In the genomic region with DNA sequence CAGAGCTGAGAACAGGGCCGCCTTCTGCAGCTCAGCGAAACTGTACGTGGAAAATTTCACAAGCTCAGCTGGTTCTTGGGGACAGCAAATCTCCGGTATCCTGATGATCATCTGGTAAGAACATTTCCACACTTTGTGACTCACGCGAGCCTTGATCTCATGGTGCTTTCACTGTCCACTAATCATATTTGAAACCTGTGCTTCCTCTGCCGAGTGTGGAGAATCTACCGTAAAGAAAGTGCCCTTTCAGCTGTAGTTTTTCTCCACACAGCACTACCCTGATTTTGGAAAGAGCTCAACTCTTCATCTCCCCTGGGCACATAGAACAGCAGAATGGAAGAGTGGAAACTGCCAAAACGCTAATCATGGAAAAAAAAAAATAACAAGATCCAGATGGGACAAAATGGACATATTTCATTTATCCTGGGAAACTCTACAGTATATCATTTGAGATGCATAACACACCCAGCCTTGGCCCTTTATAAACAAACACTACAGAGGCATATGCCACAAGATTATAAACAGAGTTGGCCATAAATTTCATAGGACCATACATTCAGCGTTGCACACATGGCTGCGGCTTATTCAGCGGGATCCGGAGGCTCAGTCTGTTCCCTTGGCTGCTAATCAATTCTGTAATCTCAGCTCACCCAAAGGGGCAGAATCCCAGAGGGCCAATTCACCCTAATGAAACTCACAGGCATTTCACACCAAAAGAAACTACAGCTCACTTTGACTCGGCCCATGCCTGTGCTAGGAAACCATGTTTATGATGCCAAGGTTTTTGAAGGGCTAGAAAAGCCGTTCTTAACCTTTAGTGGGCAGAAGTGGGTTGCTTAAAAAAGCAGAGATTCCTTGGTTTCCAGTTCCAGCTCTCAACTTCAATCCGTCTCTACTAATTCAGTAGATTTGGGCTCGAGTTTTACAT, we compare ENCODE assay signal across 14 cellular contexts.
A peak's percentile ranks its signal among the peaks of the same experiment; 100 is the strongest.
DNase-seq lines count a peak whose midpoint lies in the region; ATAC-seq and TF ChIP-seq lines count a peak whose summit lies in the region.
"Had no signal": no experiment of that assay in that cellular context is flagged by ENCODE, and none has a peak within 500 bp of the region (broad histone marks: within the 10 kb centered on the region; RNA-seq: fewer than 3 reads in every experiment).

No MANE protein-coding gene starts in this region.

- H3K9me3 Mint-ChIP-seq in CD14-positive monocyte, result peaks cover 0 to 11% (median 3%) of the 10 kb centered on the region in 7 donors
- H3K9me3 Mint-ChIP-seq: activated CD4-positive, alpha-beta T cell treated with anti-CD3 and anti-CD28 coated beads, Interleukin-2, amount 10 ng/mL, durations not matched to agents 7 days and 5 days had no signal

- peak overlapping the region; percentile 50 for H3K4me2 ChIP-seq in GM23248 (ENCODE audit: unreplicated experiment)

- intact Hi-C loops in ascending aorta (cut with DNase I), result no loop called here
- intact Hi-C loops in left cardiac atrium (cut with DNase I), result no loop called here
- intact Hi-C loops in CD14-positive monocyte (cut with micrococcal nuclease), result no loop called here

- H3K4me1 ChIP-seq in GM23248 (ENCODE audit: insufficient read depth) (peaks cover 5% of the 10 kb centered on the region; the same call in 1 of the 2 replicates), ascending aorta (peaks cover 0 to 2% of the 10 kb centered on the region in 2 donors)

- H3K9ac ChIP-seq in GM23248, result no peak overlapping the region

- H3K4me3 ChIP-seq in GM23248, result peak overlapping the region; percentile 54
- peak overlapping the region; percentile 11 to 44 for H3K4me3 ChIP-seq in ascending aorta

- H3F3A ChIP-seq in GM23248 (ENCODE audit: insufficient read depth), result no peaks in the 10 kb centered on the region

- H3K27ac Mint-ChIP-seq in CD14-positive monocyte, result peak overlapping the region in 1 of 7 donors; percentile 31
- H3K27ac Mint-ChIP-seq: activated CD4-positive, alpha-beta T cell treated with anti-CD3 and anti-CD28 coated beads, Interleukin-2, amount 10 ng/mL, durations not matched to agents 7 days and 5 days; stimulated activated naive B cell treated with anti-CD40 and anti-IgM and Interleukin-4, amounts not matched to agents 10 μg/mL and 1 μg/mL and 100 μg/mL, for 72 hours had no signal

- H2AFZ ChIP-seq in GM23248, result peak overlapping the region; percentile 52; the same call in 1 of the 2 replicates

- no peaks in the 10 kb centered on the region for H3K9me3 ChIP-seq in GM23248 (ENCODE audit: low read depth)
- H3K9me3 ChIP-seq in ascending aorta, result no peaks in the 10 kb centered on the region

- H3K27ac ChIP-seq in GM23248, result no peak overlapping the region
- H3K27ac ChIP-seq in ascending aorta, result peak overlapping the region; percentile 32 to 75
- H3K27ac ChIP-seq: epithelial cell of prostate had no signal

- no peak overlapping the region for H3K4me3 Mint-ChIP-seq in CD14-positive monocyte
- H3K4me3 Mint-ChIP-seq: activated CD4-positive, alpha-beta T cell treated with anti-CD3 and anti-CD28 coated beads, Interleukin-2, amount 10 ng/mL, durations not matched to agents 7 days and 5 days; stimulated activated naive B cell treated with anti-CD40 and anti-IgM and Interleukin-4, amounts not matched to agents 10 μg/mL and 1 μg/mL and 100 μg/mL, for 72 hours had no signal

- in situ Hi-C loops in GM23248 (cut with MboI), result no loop called here

- H3K79me2 ChIP-seq in GM23248 (ENCODE audit: insufficient read depth), result no peaks in the 10 kb centered on the region

- H3K27me3 ChIP-seq in GM23248 (replicated peaks; ENCODE audit: insufficient read depth) (no peaks in the 10 kb centered on the region), ascending aorta (no peaks in the 10 kb centered on the region)

- no peaks in the 10 kb centered on the region for H3K36me3 ChIP-seq in GM23248 (ENCODE audit: low read depth)
- H3K36me3 ChIP-seq in ascending aorta, result no peaks in the 10 kb centered on the region

- H3K27me3 Mint-ChIP-seq in CD14-positive monocyte (ENCODE audit: low read depth in 3 of 3), result no peaks in the 10 kb centered on the region
- H3K27me3 Mint-ChIP-seq: activated CD4-positive, alpha-beta T cell treated with anti-CD3 and anti-CD28 coated beads, Interleukin-2, amount 10 ng/mL, durations not matched to agents 7 days and 5 days; stimulated activated naive B cell treated with anti-CD40 and anti-IgM and Interleukin-4, amounts not matched to agents 10 μg/mL and 1 μg/mL and 100 μg/mL, for 72 hours had no signal

- 8 to 12% methylated on average over 17 of the region's 17 CpGs for WGBS in GM23248 (ENCODE audit: low coverage in 1 of 2, low lambda C conversion rate in 2 of 2, missing lambda C conversion rate in 2 of 2), 2 experiments

- H3K36me3 Mint-ChIP-seq in CD14-positive monocyte, result no peaks in the 10 kb centered on the region
- H3K36me3 Mint-ChIP-seq: stimulated activated naive B cell treated with anti-CD40 and anti-IgM and Interleukin-4, amounts not matched to agents 10 μg/mL and 1 μg/mL and 100 μg/mL, for 72 hours had no signal

- no peak for TF ChIP-seq CTCF in ascending aorta (IDR thresholded peaks at IDR 0.05)
- TF ChIP-seq CTCF in CD14-positive monocyte (IDR thresholded peaks at IDR 0.05), result no peak

- ATAC-seq in left cardiac atrium, result peak; percentile 49 to 59
- ATAC-seq in HG03439 (IDR thresholded peaks at IDR 0.05; ENCODE audit: unreplicated experiment), result no peak
- ATAC-seq: stimulated activated naive B cell treated with anti-CD40 and anti-IgM and Interleukin-4, amounts not matched to agents 10 μg/mL and 1 μg/mL and 100 μg/mL, for 72 hours had no signal

- no peaks in the 10 kb centered on the region for H3K4me1 Mint-ChIP-seq in CD14-positive monocyte
- H3K4me1 Mint-ChIP-seq: activated CD4-positive, alpha-beta T cell treated with anti-CD3 and anti-CD28 coated beads, Interleukin-2, amount 10 ng/mL, durations not matched to agents 7 days and 5 days; stimulated activated naive B cell treated with anti-CD40 and anti-IgM and Interleukin-4, amounts not matched to agents 10 μg/mL and 1 μg/mL and 100 μg/mL, for 72 hours had no signal

- H3K9me2 ChIP-seq in GM23248 (ENCODE audit: insufficient read depth), result no peaks in the 10 kb centered on the region

- DNase-seq in GM23248 (peak; percentile 85), ascending aorta (ENCODE audit: low spot score in 2 of 2) (no peak), left cardiac atrium (peak; percentile 20), stromal cell of bone marrow (ENCODE audit: low read depth) (peak; percentile 86), CD14-positive monocyte (ENCODE audit: low spot score) (no peak), MV-4-11 (lab: John Stamatoyannopoulos, UW) (no peak), AG08396 (ENCODE audit: low spot score) (no peak)
- DNase-seq: activated CD4-positive, alpha-beta T cell treated with anti-CD3 and anti-CD28 coated beads, Interleukin-2, amount 10 ng/mL, durations not matched to agents 7 days and 5 days; activated naive CD4-positive, alpha-beta T cell treated with anti-CD3 and anti-CD28 coated beads, Interleukin-2, amount 50 U/mL, for 16 hours; NCI-H2029 treated with DMSO at 0.1 percent for 48 hours; SIG-M5; stimulated activated naive B cell treated with anti-CD40 and anti-IgM and Interleukin-4, amounts not matched to agents 10 μg/mL and 1 μg/mL and 100 μg/mL, for 72 hours had no signal

- no peaks in the 10 kb centered on the region for H4K20me1 ChIP-seq in GM23248 (ENCODE audit: insufficient read depth)

Comparison
In these comparisons a context has a peak if more than half of its experiments do, and no peak if none do; other contexts are left out.
1. DNase-seq: peak in GM23248 (single experiment), left cardiac atrium (single experiment) and stromal cell of bone marrow (single experiment); none in ascending aorta (0 of 2), CD14-positive monocyte (single experiment), MV-4-11 (single experiment) and AG08396 (single experiment).